11 cellular contexts compared by ENCODE assay signal in genomic region chr20:7428946-7429345, GRCh38.
"Had no signal": no experiment of that assay in that cellular context is flagged by ENCODE, and none has a peak within 500 bp of the region (broad histone marks: within the 10 kb centered on the region; RNA-seq: fewer than 3 reads in every experiment).

No MANE protein-coding gene starts in this region.

- H3K9me3 ChIP-seq: HAP-1 had no signal

- H3K36me3 ChIP-seq: HAP-1 had no signal

- H3K27ac ChIP-seq: GM23248 had no signal

- ATAC-seq: GM23338, HCT116 had no signal

- H3K4me1 ChIP-seq: HAP-1 had no signal

- H2AFZ ChIP-seq: GM23248, GM23338 had no signal

- H3K4me3 ChIP-seq: GM23248, GM23338, HAP-1 had no signal

- H3K9ac ChIP-seq: GM23248 had no signal

- DNase-seq: GM23248, GOT3, H7, H9, HCEC 1CT, HFFc6 had no signal

- H3K4me2 ChIP-seq: GM23338 had no signal

- FAIRE-seq: H1, H54 had no signal
